14 cellular contexts compared by ENCODE assay signal in the genomic region with DNA sequence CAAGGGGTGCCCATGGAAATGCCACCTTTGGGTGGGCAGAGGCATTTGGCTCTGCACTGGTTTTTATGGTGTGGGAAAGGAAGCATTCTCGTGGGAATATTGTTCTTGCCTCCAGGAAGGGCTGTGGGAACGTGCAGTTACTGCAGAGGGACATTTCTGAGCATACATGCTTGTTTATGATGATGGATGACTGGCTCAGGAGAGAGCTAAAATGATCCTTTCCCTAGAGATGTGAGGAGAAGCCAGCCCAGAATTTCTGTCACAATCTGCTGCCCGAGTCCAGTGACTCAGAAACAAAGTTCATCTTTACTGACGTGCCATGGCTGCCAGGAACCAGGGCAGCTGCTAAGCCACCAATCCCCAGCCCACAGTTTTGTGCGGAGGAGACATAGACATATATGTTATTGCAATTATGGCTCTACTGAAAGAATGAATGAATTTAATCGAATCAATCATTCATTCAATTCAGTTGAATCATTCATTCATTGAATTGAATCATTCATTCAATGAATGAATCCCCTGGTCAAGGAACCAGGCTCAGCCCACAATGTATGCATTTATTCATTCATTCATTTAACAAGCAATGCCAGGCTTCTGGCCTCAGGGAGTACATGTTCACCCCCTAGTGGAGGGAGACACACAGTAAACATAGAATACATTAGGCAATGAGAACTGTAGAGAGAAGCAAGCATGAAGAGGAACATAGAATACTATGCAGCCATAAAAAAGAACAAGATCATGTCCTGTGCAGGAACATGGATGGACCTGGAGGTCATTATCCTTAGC.
DNase-seq lines count a peak whose midpoint lies in the region; ATAC-seq, FAIRE-seq and TF ChIP-seq lines count a peak whose summit lies in the region.
"Had no signal": no experiment of that assay in that cellular context is flagged by ENCODE, and none has a peak within 500 bp of the region (broad histone marks: within the 10 kb centered on the region; RNA-seq: fewer than 3 reads in every experiment).

No MANE protein-coding gene starts in this region.

- no peak overlapping the region for H3K9ac ChIP-seq in keratinocyte (ENCODE audit: control insufficient read depth, extremely low read depth, insufficient read depth, low read length)

- DNase-seq in AG08395 (ENCODE audit: low spot score) (peak; percentile 56), GM23338 (ENCODE audit: low spot score) (peak; percentile 33), astrocyte of the cerebellum (ENCODE audit: low read depth) (no peak), keratinocyte (ENCODE audit: low read depth, low spot score) (no peak), T-helper 2 cell (no peak), activated gamma-delta T cell treated with Interleukin-2 at 50 U/mL for 16 hours (no peak)
- no peak for DNase-seq in stimulated activated naive CD4-positive, alpha-beta T cell (lab: John Stamatoyannopoulos, UW)
- DNase-seq: activated CD4-positive, alpha-beta T cell treated with anti-CD3 and anti-CD28 coated beads, Interleukin-2, amount 10 ng/mL, durations not matched to agents 24 days and 14 days; CD4-positive, CD25-positive, alpha-beta regulatory T cell; MV-4-11; NCI-H524 treated with DMSO at 0.1 percent for 48 hours had no signal

- no peaks in the 10 kb centered on the region for H3F3A ChIP-seq in GM23338 (replicated peaks; ENCODE audit: low read depth)

- H3K27me3 ChIP-seq in GM23338 (ENCODE audit: insufficient read depth) = no peaks in the 10 kb centered on the region
- H3K27me3 ChIP-seq in keratinocyte (ENCODE audit: control insufficient read depth, extremely low read depth, insufficient read depth, low read length) = no peaks in the 10 kb centered on the region

- H3K27ac Mint-ChIP-seq in GM23338 = no peak overlapping the region
- H3K27ac Mint-ChIP-seq: activated CD4-positive, alpha-beta T cell treated with anti-CD3 and anti-CD28 coated beads, Interleukin-2, amount 10 ng/mL, durations not matched to agents 24 days and 14 days had no signal

- H3K79me2 ChIP-seq in GM23338 (replicated peaks; ENCODE audit: insufficient read depth) (no peaks in the 10 kb centered on the region), keratinocyte (ENCODE audit: control insufficient read depth, insufficient read depth, low read length) (no peaks in the 10 kb centered on the region)

- no peak overlapping the region for H3K4me2 ChIP-seq in GM23338
- no peak overlapping the region for H3K4me2 ChIP-seq in keratinocyte (ENCODE audit: control insufficient read depth, extremely low read depth, insufficient read depth, low read depth, low read length)

- no peaks in the 10 kb centered on the region for H3K36me3 ChIP-seq in GM23338 (ENCODE audit: insufficient read depth)
- no peaks in the 10 kb centered on the region for H3K36me3 ChIP-seq in keratinocyte (ENCODE audit: control insufficient read depth in 2 of 2, extremely low read depth in 1 of 2, insufficient read depth in 2 of 2, low read length in 2 of 2)

- no peaks in the 10 kb centered on the region for H3K4me1 Mint-ChIP-seq in GM23338
- H3K4me1 Mint-ChIP-seq: activated CD4-positive, alpha-beta T cell treated with anti-CD3 and anti-CD28 coated beads, Interleukin-2, amount 10 ng/mL, durations not matched to agents 24 days and 14 days; CD4-positive, CD25-positive, alpha-beta regulatory T cell had no signal

- H3K9me2 ChIP-seq in GM23338 (ENCODE audit: insufficient read depth) = no peaks in the 10 kb centered on the region

- H3K27me3 Mint-ChIP-seq in GM23338 (ENCODE audit: insufficient read depth, low read depth, poor library complexity) = no peaks in the 10 kb centered on the region
- H3K27me3 Mint-ChIP-seq: activated CD4-positive, alpha-beta T cell treated with anti-CD3 and anti-CD28 coated beads, Interleukin-2, amount 10 ng/mL, durations not matched to agents 24 days and 14 days; CD4-positive, CD25-positive, alpha-beta regulatory T cell had no signal

- no peaks in the 10 kb centered on the region for H3K9me3 ChIP-seq in keratinocyte (ENCODE audit: control insufficient read depth, low read depth, low read length)

- H2AFZ ChIP-seq in GM23338 (no peak overlapping the region), keratinocyte (ENCODE audit: control insufficient read depth, low read length) (no peak overlapping the region)

- dilution Hi-C loops in keratinocyte (cut with MboI; ENCODE audit: extremely low pct_ligation_motif_present, low sequenced_read_pairs) = no loop called here

- H4K20me1 ChIP-seq in GM23338 (replicated peaks; ENCODE audit: insufficient read depth) (no peaks in the 10 kb centered on the region), keratinocyte (ENCODE audit: control insufficient read depth, extremely low read depth, insufficient read depth, low read length) (no peaks in the 10 kb centered on the region)

- no peaks in the 10 kb centered on the region for H3K9me1 ChIP-seq in keratinocyte (ENCODE audit: control insufficient read depth, extremely low read depth, insufficient read depth, low read length)

- in situ Hi-C loops in astrocyte of the cerebellum (cut with HindIII; ENCODE audit: low sequenced_read_pairs) = no loop called here

- peaks cover 14% of the 10 kb centered on the region for H3K9me3 Mint-ChIP-seq in GM23338

- H3K4me3 Mint-ChIP-seq in GM23338 = no peak overlapping the region
- H3K4me3 Mint-ChIP-seq: activated CD4-positive, alpha-beta T cell treated with anti-CD3 and anti-CD28 coated beads, Interleukin-2, amount 10 ng/mL, durations not matched to agents 24 days and 14 days; CD4-positive, CD25-positive, alpha-beta regulatory T cell had no signal

- TF ChIP-seq CTCF in GM23338 (conservative IDR thresholded peaks at IDR 0.05; ENCODE audit: low read depth in 2 of 2) (peak; percentile 39 to 48), astrocyte of the cerebellum (IDR thresholded peaks at IDR 0.05; ENCODE audit: low read depth, low read length, missing control alignments) (peak; percentile 20), keratinocyte (optimal IDR thresholded peaks at IDR 0.05 in 1 of 3, IDR thresholded peaks at IDR 0.05 in 1 of 3, conservative IDR thresholded peaks at IDR 0.05 in 1 of 3; ENCODE audit: extremely low read depth in 1 of 3, insufficient read depth in 2 of 3, low read length in 3 of 3) (peak in 2 of 3 experiments; percentile 5 to 14)

- FAIRE-seq in keratinocyte (lab: Jason Lieb, UNC) = no peak
- FAIRE-seq: urothelium cell line had no signal

- ATAC-seq in GM23338 (no peak), HG03354 (IDR thresholded peaks at IDR 0.05; ENCODE audit: poor library complexity, severe bottlenecking, unreplicated experiment) (no peak)
- ATAC-seq: sciatic nerve had no signal

- H3K36me3 Mint-ChIP-seq in GM23338 (ENCODE audit: low read depth) = peaks cover 3% of the 10 kb centered on the region; the same call in 1 of the 3 replicates
- H3K36me3 Mint-ChIP-seq: CD4-positive, CD25-positive, alpha-beta regulatory T cell had no signal

- H3K4me1 ChIP-seq in GM23338 (ENCODE audit: insufficient read depth) (no peaks in the 10 kb centered on the region), keratinocyte (ENCODE audit: control insufficient read depth, extremely low read depth, insufficient read depth, low read length) (no peaks in the 10 kb centered on the region)

- H3K4me3 ChIP-seq in GM23338 (no peak overlapping the region), astrocyte of the cerebellum (ENCODE audit: low read depth, low read length) (no peak overlapping the region), keratinocyte (ENCODE audit: control insufficient read depth in 2 of 3, extremely low read depth in 1 of 3, insufficient read depth in 2 of 3, low read depth in 1 of 3, low read length in 3 of 3) (no peak overlapping the region)

- H3K27ac ChIP-seq in GM23338 (ENCODE audit: low read depth) = no peak overlapping the region
- no peak overlapping the region for H3K27ac ChIP-seq in keratinocyte (ENCODE audit: control insufficient read depth, insufficient read depth, low read length)

TF ChIP-seq in GM23338, 12 proteins besides CTCF, POLR2A, EP300 and RAD21 (continues in another document):
- TF ChIP-seq POLR2AphosphoS5 (IDR thresholded peaks at IDR 0.05; ENCODE audit: low read depth) = no peak

Comparison
In these comparisons a context has a peak if more than half of its experiments do, and no peak if none do; other contexts are left out.
1. DNase-seq: peak in AG08395 (single experiment) and GM23338 (single experiment); none in astrocyte of the cerebellum (single experiment), keratinocyte (single experiment), T-helper 2 cell (0 of 5), stimulated activated naive CD4-positive, alpha-beta T cell (0 of 6) and activated gamma-delta T cell treated with Interleukin-2 at 50 U/mL for 16 hours (single experiment).
2. Peak in every context shown above with its lines, with median percentiles within 50 percentile points of each other: CTCF ChIP-seq.